Comparison of ENCODE assay signal across 27 cellular contexts in the genomic region with DNA sequence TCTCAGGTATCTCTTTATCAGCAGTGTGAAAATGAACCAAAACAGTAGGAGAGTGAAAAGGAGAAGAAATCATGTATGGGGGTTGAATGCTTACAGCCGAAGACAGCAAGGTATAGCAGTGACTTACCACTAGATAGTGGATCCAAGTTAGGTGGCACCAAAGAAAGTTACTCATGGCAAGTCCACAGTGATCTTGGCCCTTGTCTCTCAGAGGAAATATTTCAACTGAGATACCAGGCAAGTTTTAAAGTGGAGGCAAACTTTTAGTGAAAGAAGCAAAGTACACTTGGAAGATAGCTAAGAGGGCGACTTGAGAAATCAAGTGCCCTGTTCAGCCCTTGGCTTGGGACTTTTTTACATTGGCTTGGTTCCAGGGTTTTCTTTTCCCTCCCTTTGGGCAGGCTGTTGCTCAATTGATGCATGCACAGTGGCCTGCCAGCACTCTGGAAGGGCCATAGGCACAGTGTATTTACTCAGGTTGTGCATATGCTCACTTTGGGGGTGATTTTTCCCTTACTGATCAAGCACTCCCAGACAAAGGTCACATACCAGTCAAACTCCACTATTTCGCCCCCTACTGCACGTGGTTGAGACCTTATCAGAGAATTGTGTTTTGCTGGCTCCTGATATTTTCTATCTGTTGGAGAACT.
"Had no signal": no experiment of that assay in that cellular context is flagged by ENCODE, and none has a peak within 500 bp of the region (broad histone marks: within the 10 kb centered on the region; RNA-seq: fewer than 3 reads in every experiment).

No MANE protein-coding gene starts in this region.

- H3K9me3 ChIP-seq: esophagus muscularis mucosa, right atrium auricular region, vagina had no signal

- H3K9me3 Mint-ChIP-seq: neural progenitor cell had no signal

- H3K4me1 ChIP-seq: esophagus muscularis mucosa, heart right ventricle, neural progenitor cell, parathyroid adenoma, right atrium auricular region, spleen, vagina had no signal

- H3K27ac Mint-ChIP-seq: activated CD4-positive, alpha-beta T cell treated with anti-CD3 and anti-CD28 coated beads for 36 hours; activated CD8-positive, alpha-beta memory T cell treated with anti-CD3 and anti-CD28 coated beads, Interleukin-2, amount 10 ng/mL, durations not matched to agents 7 days and 5 days; activated CD8-positive, alpha-beta T cell treated with anti-CD3 and anti-CD28 coated beads, Interleukin-2, amount 10 ng/mL, durations not matched to agents 7 days and 5 days; activated naive CD4-positive, alpha-beta T cell treated with anti-CD3 and anti-CD28 coated beads, Interleukin-2, amount 50 U/mL, for 72 hours; activated T-helper 2 cell treated with anti-CD3 and anti-CD28 coated beads, Interferon-gamma antibody, Interleukin-2, Interleukin-4, amounts not matched to agents 10 μg/mL and 5 μg/mL and 100 μg/mL, durations not matched to agents 14 hours and 24 hours and 36 hours; dendritic cell treated with granulocyte-macrophage colony-stimulating factor and Interleukin-4, amounts not matched to agents 40 ng/mL and 50 ng/mL, for 4 days; memory B cell; natural killer cell; neural progenitor cell; T-helper 2 cell treated with Interferon-gamma antibody and Interleukin-4, amounts not matched to agents 5 μg/mL and 100 μg/mL, for 36 hours had no signal

- H3K4me2 ChIP-seq: neural progenitor cell had no signal

- DNase-seq: activated CD4-positive, alpha-beta T cell treated with anti-CD3 and anti-CD28 coated beads for 36 hours; activated CD4-positive, CD25-positive, alpha-beta regulatory T cell; activated CD8-positive, alpha-beta memory T cell treated with anti-CD3 and anti-CD28 coated beads, Interleukin-2, amount 10 ng/mL, durations not matched to agents 7 days and 5 days; activated CD8-positive, alpha-beta T cell treated with anti-CD3 and anti-CD28 coated beads, Interleukin-2, amount 10 ng/mL, durations not matched to agents 7 days and 5 days; activated T-cell treated with anti-CD3 and anti-CD28 coated beads, Interleukin-2, amount 50 U/mL, for 48 hours; anterior cingulate cortex; foreskin melanocyte; heart right ventricle; islet precursor cell; left ventricle myocardium superior; natural killer cell; occipital lobe; spleen; stimulated activated naive CD4-positive, alpha-beta T cell treated with Interleukin-2 at 50 U/mL for 16 hours; T-helper 1 cell; trophoblast cell had no signal

- H3K4me1 Mint-ChIP-seq: activated CD4-positive, alpha-beta T cell treated with anti-CD3 and anti-CD28 coated beads for 36 hours; activated CD8-positive, alpha-beta memory T cell treated with anti-CD3 and anti-CD28 coated beads, Interleukin-2, amount 10 ng/mL, durations not matched to agents 7 days and 5 days; central memory CD8-positive, alpha-beta T cell; natural killer cell; neural progenitor cell had no signal

- H3K4me3 ChIP-seq: esophagus muscularis mucosa, heart right ventricle, neural progenitor cell, right atrium auricular region, spleen, vagina had no signal

- H3K79me2 ChIP-seq: parathyroid adenoma had no signal

- ATAC-seq: activated CD4-positive, alpha-beta T cell treated with anti-CD3 and anti-CD28 coated beads for 36 hours; activated CD8-positive, alpha-beta memory T cell treated with anti-CD3 and anti-CD28 coated beads, Interleukin-2, amount 10 ng/mL, durations not matched to agents 7 days and 5 days; activated CD8-positive, alpha-beta T cell treated with anti-CD3 and anti-CD28 coated beads, Interleukin-2, amount 10 ng/mL, durations not matched to agents 7 days and 5 days; activated naive CD4-positive, alpha-beta T cell treated with anti-CD3 and anti-CD28 coated beads, Interleukin-2, amount 50 U/mL, for 72 hours; heart right ventricle; left ventricle myocardium superior; natural killer cell had no signal

- H3K36me3 Mint-ChIP-seq: activated CD8-positive, alpha-beta memory T cell treated with anti-CD3 and anti-CD28 coated beads, Interleukin-2, amount 10 ng/mL, durations not matched to agents 7 days and 5 days; memory B cell; neural progenitor cell had no signal

- H3K36me3 ChIP-seq: esophagus muscularis mucosa, heart right ventricle, neural progenitor cell, right atrium auricular region, spleen, vagina had no signal

- H3K4me3 Mint-ChIP-seq: activated CD4-positive, alpha-beta T cell treated with anti-CD3 and anti-CD28 coated beads for 36 hours; activated CD8-positive, alpha-beta memory T cell treated with anti-CD3 and anti-CD28 coated beads, Interleukin-2, amount 10 ng/mL, durations not matched to agents 7 days and 5 days; activated CD8-positive, alpha-beta T cell treated with anti-CD3 and anti-CD28 coated beads, Interleukin-2, amount 10 ng/mL, durations not matched to agents 7 days and 5 days; central memory CD8-positive, alpha-beta T cell; dendritic cell treated with granulocyte-macrophage colony-stimulating factor and Interleukin-4, amounts not matched to agents 40 ng/mL and 50 ng/mL, for 4 days; memory B cell; natural killer cell; neural progenitor cell; T-helper 2 cell treated with Interferon-gamma antibody and Interleukin-4, amounts not matched to agents 5 μg/mL and 100 μg/mL, for 36 hours had no signal

- H2AFZ ChIP-seq: neural progenitor cell, parathyroid adenoma had no signal

- H3K27me3 Mint-ChIP-seq: activated CD4-positive, alpha-beta T cell treated with anti-CD3 and anti-CD28 coated beads for 36 hours; activated CD8-positive, alpha-beta memory T cell treated with anti-CD3 and anti-CD28 coated beads, Interleukin-2, amount 10 ng/mL, durations not matched to agents 7 days and 5 days; central memory CD8-positive, alpha-beta T cell; dendritic cell treated with granulocyte-macrophage colony-stimulating factor and Interleukin-4, amounts not matched to agents 40 ng/mL and 50 ng/mL, for 4 days had no signal

- H3K27ac ChIP-seq: esophagus muscularis mucosa, heart right ventricle, neural progenitor cell, parathyroid adenoma, right atrium auricular region, spleen, vagina had no signal

- H3K27me3 ChIP-seq: esophagus muscularis mucosa, heart right ventricle, neural progenitor cell, right atrium auricular region, spleen, vagina had no signal
